ENCODE assay signal across 16 cellular contexts in the genomic region with DNA sequence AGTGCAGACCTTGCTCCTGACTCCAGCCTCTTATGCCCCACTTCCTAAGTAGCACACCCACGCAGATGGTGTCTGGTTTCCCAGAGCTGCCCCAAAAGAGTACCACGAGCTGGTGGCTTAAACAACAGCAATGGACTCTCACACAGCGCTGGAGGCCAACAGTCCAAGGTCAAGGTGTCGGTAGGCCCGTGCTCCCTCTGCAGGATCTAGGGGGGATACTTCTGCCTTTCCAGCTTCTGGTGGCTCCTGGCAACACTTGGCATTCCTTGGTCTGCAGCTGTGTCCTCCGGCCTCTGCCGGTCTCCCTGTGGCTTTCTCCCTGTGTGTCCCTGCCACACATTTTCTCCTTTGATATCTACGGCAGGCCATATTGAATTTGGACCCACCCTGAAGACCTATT.
"Had no signal": no experiment of that assay in that cellular context is flagged by ENCODE, and none has a peak within 500 bp of the region (broad histone marks: within the 10 kb centered on the region; RNA-seq: fewer than 3 reads in every experiment).

No MANE protein-coding gene starts in this region.

- H3K4me1 ChIP-seq: gastrocnemius medialis, heart right ventricle, thyroid gland had no signal

- H3K9me3 ChIP-seq: gastrocnemius medialis, thyroid gland had no signal

- H3K4me3 Mint-ChIP-seq: activated naive CD8-positive, alpha-beta T cell treated with anti-CD3 and anti-CD28 coated beads, Interleukin-2, amount 10 ng/mL, durations not matched to agents 7 days and 5 days; activated T-helper 1 cell treated with anti-CD3 and anti-CD28 coated beads, Interleukin-12 subunit alpha, Interleukin-12 subunit beta, Interleukin-2, Interleukin-4 antibody, amounts not matched to agents 30 ng/mL and 10 ng/mL and 1 ng/mL, durations not matched to agents 14 hours and 24 hours and 36 hours; central memory CD8-positive, alpha-beta T cell; memory B cell; natural killer cell treated with Interleukin-12 subunit alpha and Interleukin-12 subunit beta and Interleukin-15 and Interleukin-18, amount 100 ng/mL, for 72 hours; stimulated activated naive B cell treated with anti-CD40 and anti-IgM and Interleukin-4, amounts not matched to agents 10 μg/mL and 1 μg/mL and 100 μg/mL, for 72 hours had no signal

- H3K9me3 Mint-ChIP-seq: activated T-helper 1 cell treated with anti-CD3 and anti-CD28 coated beads, Interleukin-12 subunit alpha, Interleukin-12 subunit beta, Interleukin-2, Interleukin-4 antibody, amounts not matched to agents 30 ng/mL and 10 ng/mL and 1 ng/mL, durations not matched to agents 14 hours and 24 hours and 36 hours; natural killer cell treated with Interleukin-12 subunit alpha and Interleukin-12 subunit beta and Interleukin-15 and Interleukin-18, amount 100 ng/mL, for 72 hours had no signal

- H3K4me1 Mint-ChIP-seq: activated naive CD8-positive, alpha-beta T cell treated with anti-CD3 and anti-CD28 coated beads, Interleukin-2, amount 10 ng/mL, durations not matched to agents 7 days and 5 days; central memory CD8-positive, alpha-beta T cell; memory B cell; stimulated activated naive B cell treated with anti-CD40 and anti-IgM and Interleukin-4, amounts not matched to agents 10 μg/mL and 1 μg/mL and 100 μg/mL, for 72 hours had no signal

- DNase-seq: activated CD4-positive, CD25-positive, alpha-beta regulatory T cell treated with anti-CD3 and anti-CD28 coated beads, Interleukin-2, amount 50 U/mL, for 72 hours; activated naive CD8-positive, alpha-beta T cell treated with anti-CD3 and anti-CD28 coated beads, Interleukin-2, amount 10 ng/mL, durations not matched to agents 7 days and 5 days; brain microvascular endothelial cell; effector CD8-positive, alpha-beta T cell; gastrocnemius medialis; heart right ventricle; retina; stimulated activated CD4-positive, alpha-beta T cell treated with anti-CD3 and anti-CD28 coated beads, Interleukin-4, amount 100 ng/mL, for 1 hour; stimulated activated naive B cell treated with anti-CD40 and anti-IgM and Interleukin-4, amounts not matched to agents 10 μg/mL and 1 μg/mL and 100 μg/mL, for 72 hours; thyroid gland had no signal

- H3K36me3 ChIP-seq: brain microvascular endothelial cell, gastrocnemius medialis, heart right ventricle, thyroid gland had no signal

- ATAC-seq: gastrocnemius medialis; left lobe of liver; stimulated activated naive B cell treated with anti-CD40 and anti-IgM and Interleukin-4, amounts not matched to agents 10 μg/mL and 1 μg/mL and 100 μg/mL, for 72 hours had no signal

- H3K27me3 ChIP-seq: brain microvascular endothelial cell, gastrocnemius medialis, heart right ventricle, thyroid gland had no signal

- H3K4me3 ChIP-seq: coronary artery, gastrocnemius medialis, heart right ventricle, thyroid gland had no signal

- H3K27ac ChIP-seq: brain microvascular endothelial cell, coronary artery, gastrocnemius medialis, heart right ventricle, thyroid gland had no signal

- H3K36me3 Mint-ChIP-seq: activated naive CD8-positive, alpha-beta T cell treated with anti-CD3 and anti-CD28 coated beads, Interleukin-2, amount 10 ng/mL, durations not matched to agents 7 days and 5 days; natural killer cell treated with Interleukin-12 subunit alpha and Interleukin-12 subunit beta and Interleukin-15 and Interleukin-18, amount 100 ng/mL, for 72 hours; stimulated activated naive B cell treated with anti-CD40 and anti-IgM and Interleukin-4, amounts not matched to agents 10 μg/mL and 1 μg/mL and 100 μg/mL, for 72 hours had no signal

- H3K27ac Mint-ChIP-seq: activated naive CD8-positive, alpha-beta T cell treated with anti-CD3 and anti-CD28 coated beads, Interleukin-2, amount 10 ng/mL, durations not matched to agents 7 days and 5 days; activated T-helper 1 cell treated with anti-CD3 and anti-CD28 coated beads, Interleukin-12 subunit alpha, Interleukin-12 subunit beta, Interleukin-2, Interleukin-4 antibody, amounts not matched to agents 30 ng/mL and 10 ng/mL and 1 ng/mL, durations not matched to agents 14 hours and 24 hours and 36 hours; memory B cell; natural killer cell treated with Interleukin-12 subunit alpha and Interleukin-12 subunit beta and Interleukin-15 and Interleukin-18, amount 100 ng/mL, for 72 hours; stimulated activated naive B cell treated with anti-CD40 and anti-IgM and Interleukin-4, amounts not matched to agents 10 μg/mL and 1 μg/mL and 100 μg/mL, for 72 hours had no signal
